Comparison of ENCODE assay signal across 19 cellular contexts in the genomic region with DNA sequence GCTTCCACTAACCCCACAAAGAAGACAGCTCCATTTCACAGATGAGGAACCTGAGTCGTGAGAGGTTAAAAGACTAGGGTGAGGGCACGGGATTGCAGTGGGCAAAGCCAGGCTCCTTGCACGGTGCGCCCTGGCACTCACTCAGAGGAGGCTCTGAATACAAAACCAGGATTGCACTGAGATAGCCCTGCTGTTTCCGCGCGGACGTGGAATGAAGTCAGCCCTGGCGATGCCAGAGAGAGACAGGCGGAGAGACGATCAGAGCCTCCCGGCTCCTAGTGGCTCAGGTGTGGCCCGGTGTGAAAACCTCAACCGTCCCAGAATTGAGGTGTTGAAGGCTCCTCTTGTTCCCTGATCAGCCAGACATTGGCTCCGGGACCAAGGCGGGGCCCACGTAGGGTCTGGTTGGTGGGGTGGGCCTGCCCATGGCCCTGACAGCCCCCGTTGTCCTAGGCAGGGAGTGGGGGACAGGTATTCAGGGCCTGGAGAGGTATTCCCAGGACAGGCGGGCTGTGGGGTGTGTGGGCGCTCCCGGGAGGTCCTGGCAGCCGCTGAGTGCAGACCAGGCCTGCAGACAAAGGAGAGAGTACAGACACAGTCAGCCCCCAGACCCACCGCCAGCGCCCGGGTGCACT. TPM values are rescaled to one million over a fixed set of nuclear protein-coding genes. Genes with fewer than 3 reads are reported as not detected.
DNase-seq lines count a peak whose midpoint lies in the region; ATAC-seq and TF ChIP-seq lines count a peak whose summit lies in the region.
"Had no signal": no experiment of that assay in that cellular context is flagged by ENCODE, and none has a peak within 500 bp of the region (broad histone marks: within the 10 kb centered on the region; RNA-seq: fewer than 3 reads in every experiment).

No MANE protein-coding gene starts in this region.

- H3K4me2 ChIP-seq in osteoblast (ENCODE audit: insufficient read depth, low read length): no peak overlapping the region

- no TSS peak for BruUV-seq in Caco-2 (replicated peaks; lab: Mats Ljungman, UMichigan)

- H3K27ac Mint-ChIP-seq in Caco-2 (ENCODE audit: unreplicated experiment): peak overlapping the region; percentile 92
- H3K27ac Mint-ChIP-seq in chondrocyte (ENCODE audit: unreplicated experiment): no peak overlapping the region

- no peak for ATAC-seq in HG03045 (IDR thresholded peaks at IDR 0.05; ENCODE audit: unreplicated experiment)
- no peak for ATAC-seq in gastroesophageal sphincter

- intact Hi-C loops in Caco-2 (cut with micrococcal nuclease; ENCODE audit: unreplicated experiment): no loop called here

- H3K27ac ChIP-seq in HUES64 (ENCODE audit: low read depth, low read length): peak overlapping the region; percentile 59; the same call in 1 of the 2 replicates
- H3K27ac ChIP-seq in osteoblast (ENCODE audit: low read depth, low read length): no peak overlapping the region
- no peak overlapping the region for H3K27ac ChIP-seq in gastroesophageal sphincter
- H3K27ac ChIP-seq: C4-2B had no signal

- H3K36me3 Mint-ChIP-seq in Caco-2 (ENCODE audit: insufficient read depth, unreplicated experiment): peaks cover 17% of the 10 kb centered on the region
- H3K36me3 Mint-ChIP-seq in chondrocyte (ENCODE audit: low read depth): no peaks in the 10 kb centered on the region

- H3K9me3 Mint-ChIP-seq in Caco-2 (ENCODE audit: unreplicated experiment) (no peaks in the 10 kb centered on the region), chondrocyte (ENCODE audit: low read depth) (no peaks in the 10 kb centered on the region)

- H3K9me3 ChIP-seq in Caco-2 (no peaks in the 10 kb centered on the region), HUES64 (ENCODE audit: insufficient read depth, low read depth, low read length) (no peaks in the 10 kb centered on the region), osteoblast (ENCODE audit: low read depth, low read length) (no peaks in the 10 kb centered on the region), gastroesophageal sphincter (no peaks in the 10 kb centered on the region)
- H3K9me3 ChIP-seq: MG63, SJSA1 had no signal

- no peak for TF ChIP-seq EP300 in gastroesophageal sphincter (IDR thresholded peaks at IDR 0.05)

- no peak for TF ChIP-seq CTCF in Caco-2 (IDR thresholded peaks at IDR 0.05; ENCODE audit: insufficient read depth in 1 of 2, low read depth in 1 of 2, low read length in 1 of 2, severe bottlenecking in 1 of 2, unreplicated experiment in 1 of 2)
- TF ChIP-seq CTCF in chondrocyte (IDR thresholded peaks at IDR 0.05): no peak
- no peak for TF ChIP-seq CTCF in osteoblast (IDR thresholded peaks at IDR 0.05; ENCODE audit: extremely low read depth, low read depth, low read length)
- TF ChIP-seq CTCF in gastroesophageal sphincter (IDR thresholded peaks at IDR 0.05): no peak

- POLR2A ChIA-PET in Caco-2 (lab: Charles Lee): no interaction called here

- H3K4me3 Mint-ChIP-seq in Caco-2 (ENCODE audit: unreplicated experiment): no peak overlapping the region
- H3K4me3 Mint-ChIP-seq in chondrocyte (ENCODE audit: unreplicated experiment): no peak overlapping the region

- no peaks in the 10 kb centered on the region for H3K79me2 ChIP-seq in osteoblast (ENCODE audit: insufficient read depth, low read length)

- H3K4me1 Mint-ChIP-seq in Caco-2 (ENCODE audit: low read depth, unreplicated experiment) (peaks cover 62% of the 10 kb centered on the region), chondrocyte (ENCODE audit: low read depth) (peaks cover 25% of the 10 kb centered on the region)

- DNase-seq in Caco-2 (no peak), chondrocyte (ENCODE audit: low spot score) (peak; percentile 84), osteoblast (ENCODE audit: insufficient read length, low spot score, missing footprints) (peak; percentile 52), NCI-H1694 (lab: John Stamatoyannopoulos, UW) (no peak)
- no peak for DNase-seq in activated CD4-positive, alpha-beta T cell treated with anti-CD3 and anti-CD28 coated beads for 4 hours
- DNase-seq: DMS153, HCEC 1CT, MG63, NCI-H1105 treated with DMSO at 0.1 percent for 48 hours, NCI-H1930, NCI-H2171, NCI-H446 treated with DMSO at 0.1 percent for 48 hours, NCI-H748 treated with DMSO at 0.1 percent for 48 hours had no signal

- H3K4me3 ChIP-seq in Caco-2 (ENCODE audit: low read depth, low read length) (no peak overlapping the region), HUES64 (ENCODE audit: low read length) (no peak overlapping the region), osteoblast (ENCODE audit: insufficient read depth, low read length) (no peak overlapping the region), gastroesophageal sphincter (no peak overlapping the region)
- H3K4me3 ChIP-seq: MG63, SJSA1 had no signal

- H3K27me3 Mint-ChIP-seq in Caco-2 (ENCODE audit: insufficient read depth, unreplicated experiment): no peaks in the 10 kb centered on the region
- H3K27me3 Mint-ChIP-seq in chondrocyte (ENCODE audit: low read depth): no peaks in the 10 kb centered on the region

- H3K27me3 ChIP-seq in Caco-2 (replicated peaks; ENCODE audit: control insufficient read depth, insufficient read depth, low read length): no peaks in the 10 kb centered on the region
- H3K27me3 ChIP-seq in HUES64 (ENCODE audit: insufficient read depth, low read length): 0 out of 2 replicates have a peak, but pooled peaks cover 5% of the 10 kb centered on the region
- no peaks in the 10 kb centered on the region for H3K27me3 ChIP-seq in osteoblast (ENCODE audit: insufficient read depth, low read length)
- no peaks in the 10 kb centered on the region for H3K27me3 ChIP-seq in gastroesophageal sphincter
- H3K27me3 ChIP-seq: MG63, SJSA1 had no signal

- no peaks in the 10 kb centered on the region for H4K20me1 ChIP-seq in osteoblast (ENCODE audit: insufficient read depth, low read length)

- no peak overlapping the region for H2AFZ ChIP-seq in osteoblast (ENCODE audit: low read length)

- no peak for TF ChIP-seq POLR2A in gastroesophageal sphincter (IDR thresholded peaks at IDR 0.05)

- CTCF ChIA-PET in Caco-2 (lab: Charles Lee): no interaction called here

- H3K4me1 ChIP-seq in Caco-2 (peaks cover 72% of the 10 kb centered on the region), HUES64 (ENCODE audit: insufficient read depth, low read length) (peaks cover 59% of the 10 kb centered on the region), osteoblast (ENCODE audit: insufficient read depth, low read length) (peaks cover 22% of the 10 kb centered on the region), gastroesophageal sphincter (peaks cover 0 to 12% (median 6%) of the 10 kb centered on the region in 3 donors)

- H3K36me3 ChIP-seq in Caco-2 (ENCODE audit: control insufficient read depth, insufficient read depth, low read length) (no peaks in the 10 kb centered on the region), HUES64 (ENCODE audit: insufficient read depth, low read length) (no peaks in the 10 kb centered on the region), osteoblast (ENCODE audit: insufficient read depth, low read length) (no peaks in the 10 kb centered on the region), gastroesophageal sphincter (no peaks in the 10 kb centered on the region)
- H3K36me3 ChIP-seq: MG63, SJSA1 had no signal

- H3K9ac ChIP-seq in HUES64 (ENCODE audit: low read depth, low read length): peak overlapping the region; percentile 28; the same call in 1 of the 2 replicates

- WGBS in HUES64: 71% methylated on average over 25 of the region's 25 CpGs
- WGBS in gastroesophageal sphincter (ENCODE audit: low coverage in 1 of 2), 2 donors: 65 to 100% methylated on average over 1 to 4 of the region's 25 CpGs

RNA-seq across cellular contexts. Expression of gene LINC01488, which starts 43.1 kb away (rescaled TPM):
- total RNA-seq in Caco-2 (2022) (0.12 TPM in 1 of 2 replicates, not detected in the other), chondrocyte (not detected in 3 replicates), osteoblast (not detected in 2 replicates), gastroesophageal sphincter (not detected)
- not detected for polyA plus RNA-seq in HUES64 (2013, experiment 1 of 2)
- polyA plus RNA-seq in HUES64 (2013, experiment 2 of 2): not detected
- total RNA-seq: A172 had no signal

Comparison
In these comparisons a context has a peak if more than half of its experiments do, and no peak if none do; other contexts are left out.
1. DNase-seq: peak in chondrocyte (single experiment) and osteoblast (single experiment); none in Caco-2 (0 of 2), NCI-H1694 (single experiment) and activated CD4-positive, alpha-beta T cell treated with anti-CD3 and anti-CD28 coated beads for 4 hours (0 of 2).